ENCODE assay signal across 13 cellular contexts in the genomic region with DNA sequence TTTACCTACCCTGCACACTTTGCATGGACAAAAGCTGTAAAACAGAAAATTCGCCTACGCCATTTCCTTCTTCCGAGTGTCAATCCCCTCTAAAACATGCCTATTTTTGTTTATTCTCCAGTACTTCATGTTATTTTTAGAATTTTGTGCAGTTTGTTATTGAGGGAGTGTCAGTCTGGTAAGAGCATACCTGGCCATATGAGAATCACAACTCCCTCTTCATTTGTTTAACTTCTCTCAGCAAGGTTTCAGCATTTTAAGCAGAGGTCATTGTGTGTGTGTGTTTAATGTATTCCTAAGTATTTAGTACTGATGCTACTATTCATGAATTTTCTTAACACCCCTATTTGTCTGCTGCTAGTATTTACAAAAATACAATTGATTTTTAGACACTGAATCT. TPM values are rescaled to one million over a fixed set of nuclear protein-coding genes. Genes with fewer than 3 reads are reported as not detected.
DNase-seq lines count a peak whose midpoint lies in the region; ATAC-seq and TF ChIP-seq lines count a peak whose summit lies in the region.
"Had no signal": no experiment of that assay in that cellular context is flagged by ENCODE, and none has a peak within 500 bp of the region (broad histone marks: within the 10 kb centered on the region; RNA-seq: fewer than 3 reads in every experiment).

No MANE protein-coding gene starts in this region.

- peak overlapping the region; percentile 30 to 51 for H3K27ac Mint-ChIP-seq in natural killer cell
- no peak overlapping the region for H3K27ac Mint-ChIP-seq in natural killer cell treated with Interleukin-12 subunit alpha and Interleukin-12 subunit beta and Interleukin-15 and Interleukin-18, amount 100 ng/mL, for 72 hours
- peak overlapping the region; percentile 31 for H3K27ac Mint-ChIP-seq in activated T-helper 17 cell treated with anti-CD3 and anti-CD28 coated beads, Interleukin-2, amount 50 U/mL, for 72 hours
- H3K27ac Mint-ChIP-seq in nephron progenitor cell, result peak overlapping the region; percentile 12
- H3K27ac Mint-ChIP-seq: B cell; CD4-positive, CD25-positive, alpha-beta regulatory T cell had no signal

- H3K4me1 Mint-ChIP-seq in natural killer cell (peaks cover 31 to 51% of the 10 kb centered on the region in 2 donors), nephron progenitor cell (no peaks in the 10 kb centered on the region)
- peaks cover 20 to 30% of the 10 kb centered on the region in 2 donors for H3K4me1 Mint-ChIP-seq in natural killer cell treated with Interleukin-12 subunit alpha and Interleukin-12 subunit beta and Interleukin-15 and Interleukin-18, amount 100 ng/mL, for 72 hours (ENCODE audit: low read depth in 2 of 2)
- peaks cover 37% of the 10 kb centered on the region for H3K4me1 Mint-ChIP-seq in activated T-helper 17 cell treated with anti-CD3 and anti-CD28 coated beads, Interleukin-2, amount 50 U/mL, for 72 hours
- H3K4me1 Mint-ChIP-seq: B cell had no signal

- no peaks in the 10 kb centered on the region for H3K9me3 Mint-ChIP-seq in natural killer cell
- H3K9me3 Mint-ChIP-seq in natural killer cell treated with Interleukin-12 subunit alpha and Interleukin-12 subunit beta and Interleukin-15 and Interleukin-18, amount 100 ng/mL, for 72 hours, result no peaks in the 10 kb centered on the region
- no peaks in the 10 kb centered on the region for H3K9me3 Mint-ChIP-seq in activated T-helper 17 cell treated with anti-CD3 and anti-CD28 coated beads, Interleukin-2, amount 50 U/mL, for 72 hours
- H3K9me3 Mint-ChIP-seq in nephron progenitor cell, result no peaks in the 10 kb centered on the region

- no peak for ATAC-seq in natural killer cell
- no peak for ATAC-seq in natural killer cell treated with Interleukin-12 subunit alpha and Interleukin-12 subunit beta and Interleukin-15 and Interleukin-18, amount 100 ng/mL, for 72 hours
- no peak for ATAC-seq in activated T-helper 17 cell treated with anti-CD3 and anti-CD28 coated beads, Interleukin-2, amount 50 U/mL, for 72 hours (replicated peaks)
- ATAC-seq: K562 had no signal

- DNase-seq in natural killer cell, result no peak
- no peak for DNase-seq in natural killer cell treated with Interleukin-12 subunit alpha and Interleukin-12 subunit beta and Interleukin-15 and Interleukin-18, amount 100 ng/mL, for 72 hours (ENCODE audit: low spot score)
- no peak for DNase-seq in nephron progenitor cell
- no peak for DNase-seq in RKO (ENCODE audit: low spot score)
- DNase-seq in AML-193 (lab: John Stamatoyannopoulos, UW), result no peak
- no peak for DNase-seq in head of caudate nucleus
- DNase-seq: CD4-positive, CD25-positive, alpha-beta regulatory T cell; NCI-H187; NCI-H524 treated with DMSO at 0.1 percent for 48 hours; SIG-M5 had no signal

- H3K27me3 Mint-ChIP-seq in natural killer cell (ENCODE audit: low read depth in 2 of 2), result no peaks in the 10 kb centered on the region
- H3K27me3 Mint-ChIP-seq in natural killer cell treated with Interleukin-12 subunit alpha and Interleukin-12 subunit beta and Interleukin-15 and Interleukin-18, amount 100 ng/mL, for 72 hours, result no peaks in the 10 kb centered on the region
- no peaks in the 10 kb centered on the region for H3K27me3 Mint-ChIP-seq in activated T-helper 17 cell treated with anti-CD3 and anti-CD28 coated beads, Interleukin-2, amount 50 U/mL, for 72 hours
- no peaks in the 10 kb centered on the region for H3K27me3 Mint-ChIP-seq in nephron progenitor cell (ENCODE audit: low read depth, poor library complexity)
- H3K27me3 Mint-ChIP-seq: B cell; CD4-positive, CD25-positive, alpha-beta regulatory T cell had no signal

- H3K4me3 Mint-ChIP-seq in natural killer cell (no peak overlapping the region), nephron progenitor cell (no peak overlapping the region)
- H3K4me3 Mint-ChIP-seq in natural killer cell treated with Interleukin-12 subunit alpha and Interleukin-12 subunit beta and Interleukin-15 and Interleukin-18, amount 100 ng/mL, for 72 hours, result no peak overlapping the region
- H3K4me3 Mint-ChIP-seq in activated T-helper 17 cell treated with anti-CD3 and anti-CD28 coated beads, Interleukin-2, amount 50 U/mL, for 72 hours, result no peak overlapping the region
- H3K4me3 Mint-ChIP-seq: B cell; CD4-positive, CD25-positive, alpha-beta regulatory T cell had no signal

- intact Hi-C loops in natural killer cell (cut with micrococcal nuclease), result no loop called here
- intact Hi-C loops in head of caudate nucleus (cut with DNase I), result no loop called here

- peaks cover 8% of the 10 kb centered on the region for H3K36me3 Mint-ChIP-seq in natural killer cell
- H3K36me3 Mint-ChIP-seq in natural killer cell treated with Interleukin-12 subunit alpha and Interleukin-12 subunit beta and Interleukin-15 and Interleukin-18, amount 100 ng/mL, for 72 hours, result peaks cover 19% of the 10 kb centered on the region
- peaks cover 69% of the 10 kb centered on the region for H3K36me3 Mint-ChIP-seq in activated T-helper 17 cell treated with anti-CD3 and anti-CD28 coated beads, Interleukin-2, amount 50 U/mL, for 72 hours (ENCODE audit: low read depth)
- H3K36me3 Mint-ChIP-seq in nephron progenitor cell (ENCODE audit: low read depth), result peaks cover 64% of the 10 kb centered on the region

- TF ChIP-seq CTCF in natural killer cell (IDR thresholded peaks at IDR 0.05) (no peak), nephron progenitor cell (IDR thresholded peaks at IDR 0.05) (no peak)

RNA-seq across cellular contexts. Expression of gene SMAD2, which starts 49.4 kb away (rescaled TPM):
- total RNA-seq in natural killer cell, result 100 to 1,000 TPM; 138 to 160 (median 148) TPM
- total RNA-seq in natural killer cell treated with Interleukin-12 subunit alpha and Interleukin-12 subunit beta and Interleukin-15 and Interleukin-18, amount 100 ng/mL, for 72 hours, result 100 to 1,000 TPM in 1 of 2 donors, 10 to 100 TPM in 1; 92.1 to 102 TPM
- 100 to 1,000 TPM in 1 of 2 donors, 10 to 100 TPM in 1; 97.2 to 170 TPM for total RNA-seq in activated T-helper 17 cell treated with anti-CD3 and anti-CD28 coated beads, Interleukin-2, amount 50 U/mL, for 72 hours

Comparison
In these comparisons a context has a peak if more than half of its experiments do, and no peak if none do; other contexts are left out.
1. H3K27ac Mint-ChIP-seq: peak in natural killer cell (2 of 2), activated T-helper 17 cell treated with anti-CD3 and anti-CD28 coated beads, Interleukin-2, amount 50 U/mL, for 72 hours (single experiment) and nephron progenitor cell (single experiment); none in natural killer cell treated with Interleukin-12 subunit alpha and Interleukin-12 subunit beta and Interleukin-15 and Interleukin-18, amount 100 ng/mL, for 72 hours (0 of 2).